Comparison of ENCODE assay signal across 18 cellular contexts in the genomic region with DNA sequence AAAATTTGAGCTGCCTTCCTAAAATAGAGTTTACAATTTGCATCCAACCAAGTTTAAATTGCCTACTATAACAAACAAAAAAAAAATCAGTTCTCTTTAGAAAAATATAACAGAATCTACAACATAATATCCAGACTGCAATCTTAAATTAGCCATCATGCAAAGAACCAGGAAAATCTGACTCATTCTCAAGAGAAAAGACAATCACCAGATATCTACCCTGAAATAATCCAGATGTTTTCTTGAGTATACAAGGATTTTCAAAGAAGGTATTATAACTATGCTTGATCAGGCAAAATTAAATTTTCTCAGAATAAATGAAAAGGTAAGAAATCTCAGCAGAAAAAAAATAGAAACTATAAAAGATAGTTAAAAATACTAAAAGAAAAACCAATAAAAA.
A peak's percentile ranks its signal among the peaks of the same experiment; 100 is the strongest.
DNase-seq lines count a peak whose midpoint lies in the region; ATAC-seq, FAIRE-seq and TF ChIP-seq lines count a peak whose summit lies in the region.
"Had no signal": no experiment of that assay in that cellular context is flagged by ENCODE, and none has a peak within 500 bp of the region (broad histone marks: within the 10 kb centered on the region; RNA-seq: fewer than 3 reads in every experiment).

No MANE protein-coding gene starts in this region.

- ATAC-seq in pancreas (no peak), GM19395 (IDR thresholded peaks at IDR 0.05; ENCODE audit: unreplicated experiment) (no peak), GM19328 (IDR thresholded peaks at IDR 0.05; ENCODE audit: unreplicated experiment) (no peak)
- ATAC-seq: GM12878 had no signal

- H3K27ac ChIP-seq in SK-N-SH (ENCODE audit: low read depth in 2 of 2, low read length in 1 of 2) (peak overlapping the region in 1 of 2 experiments; percentile 55; a peak in 1 of 4 replicates), pancreas (no peak overlapping the region), breast epithelium (no peak overlapping the region)
- H3K27ac ChIP-seq: HL-60 had no signal

- H4K20me1 ChIP-seq in SK-N-SH (ENCODE audit: insufficient read depth) = no peaks in the 10 kb centered on the region

- H3K27me3 ChIP-seq in SK-N-SH (ENCODE audit: insufficient read depth) (no peaks in the 10 kb centered on the region), pancreas (no peaks in the 10 kb centered on the region), breast epithelium (no peaks in the 10 kb centered on the region)

- peak overlapping the region; percentile 23; the same call in 1 of the 2 replicates for H2AFZ ChIP-seq in SK-N-SH (ENCODE audit: low read depth)

- H3K36me3 ChIP-seq in SK-N-SH (replicated peaks in 1 of 2; ENCODE audit: control insufficient read depth in 1 of 2, insufficient read depth in 2 of 2, low read length in 1 of 2) (no peaks in the 10 kb centered on the region), pancreas (no peaks in the 10 kb centered on the region), breast epithelium (no peaks in the 10 kb centered on the region)

- TF ChIP-seq CTCF in SK-N-SH (IDR thresholded peaks at IDR 0.05) (no peak), fibroblast of the aortic adventitia (IDR thresholded peaks at IDR 0.05; ENCODE audit: insufficient read depth, low read length) (no peak), pancreas (IDR thresholded peaks at IDR 0.05) (no peak), breast epithelium (IDR thresholded peaks at IDR 0.05) (no peak), lower leg skin (IDR thresholded peaks at IDR 0.05) (no peak)

- TF ChIP-seq EP300 in SK-N-SH (IDR thresholded peaks at IDR 0.05; ENCODE audit: borderline replicate concordance in 1 of 2, low read depth in 1 of 2, low read length in 1 of 2) = no peak

- no peak overlapping the region for H3K9ac ChIP-seq in SK-N-SH

- H3K4me1 ChIP-seq in SK-N-SH (ENCODE audit: control insufficient read depth in 1 of 2, insufficient read depth in 2 of 2, low read depth in 1 of 2, low read length in 1 of 2) = peaks cover 0 to 24% of the 10 kb centered on the region in 2 experiments; a peak in 2 of 4 replicates
- no peaks in the 10 kb centered on the region for H3K4me1 ChIP-seq in pancreas
- H3K4me1 ChIP-seq in breast epithelium = no peaks in the 10 kb centered on the region

- intact Hi-C loops in pancreas (cut with DNase I) = no loop called here
- intact Hi-C loops in breast epithelium (cut with DNase I; ENCODE audit: low total_unique reads) = no loop called here
- intact Hi-C loops in lower leg skin (cut with DNase I; ENCODE audit: low total_unique reads) = no loop called here

- H3K9me3 ChIP-seq in SK-N-SH = no peaks in the 10 kb centered on the region
- no peaks in the 10 kb centered on the region for H3K9me3 ChIP-seq in pancreas
- no peaks in the 10 kb centered on the region for H3K9me3 ChIP-seq in breast epithelium

- no peak overlapping the region for H3K4me2 ChIP-seq in SK-N-SH

- TF ChIP-seq POLR2A in breast epithelium (IDR thresholded peaks at IDR 0.05) (no peak), lower leg skin (IDR thresholded peaks at IDR 0.05) (no peak)

- CTCF ChIA-PET in SK-N-SH (lab: Yijun Ruan, JAX) = interaction anchor here (0.9 to 1.1 kb wide), 2 partner anchors 14 to 1296 kb away, joined by 3 to 5 read pairs; no protein-coding TSS in a partner anchor

- TF ChIP-seq RAD21 in SK-N-SH (IDR thresholded peaks at IDR 0.05; ENCODE audit: low read length) = no peak

- no peak overlapping the region for H3K4me3 ChIP-seq in SK-N-SH (ENCODE audit: low read depth in 2 of 2, low read length in 1 of 2)
- H3K4me3 ChIP-seq in fibroblast of the aortic adventitia (ENCODE audit: low read depth, low read length) = no peak overlapping the region
- H3K4me3 ChIP-seq in pancreas = no peak overlapping the region
- no peak overlapping the region for H3K4me3 ChIP-seq in breast epithelium
- no peak overlapping the region for H3K4me3 ChIP-seq in lower leg skin (ENCODE audit: low read depth, poor library complexity, severe bottlenecking)
- H3K4me3 ChIP-seq: GM12878 had no signal

- no peaks in the 10 kb centered on the region for H3K9me2 ChIP-seq in SK-N-SH

- no peak for DNase-seq in SK-N-SH
- DNase-seq in dermis blood vessel endothelial cell = peak; percentile 2
- peak; percentile 84 for DNase-seq in fibroblast of the aortic adventitia (ENCODE audit: low read depth)
- no peak for DNase-seq in pancreas
- DNase-seq in breast epithelium (ENCODE audit: low spot score in 2 of 2) = no peak
- DNase-seq in lower leg skin (ENCODE audit: low spot score in 2 of 2) = no peak
- DNase-seq: C1 segment of cervical spinal cord; Calu3; CD4-positive, alpha-beta T cell; DMS 273 treated with DMSO at 0.1 percent for 48 hours; GOT3; H9 had no signal

- FAIRE-seq in pancreas (lab: Jason Lieb, UNC) = peak; percentile 39
- FAIRE-seq: A204.1, GM12878, GM18507 had no signal

- POLR2A ChIA-PET in SK-N-SH (lab: Yijun Ruan, JAX) = no interaction called here

- H3K79me2 ChIP-seq in SK-N-SH (ENCODE audit: insufficient read depth) = no peaks in the 10 kb centered on the region

- no peaks in the 10 kb centered on the region for H3F3A ChIP-seq in SK-N-SH (replicated peaks; ENCODE audit: insufficient read depth)

TF ChIP-seq in SK-N-SH, 30 proteins besides CTCF, POLR2A, EP300 and RAD21:
- TF ChIP-seq EZH2phosphoT487 (IDR thresholded peaks at IDR 0.05; ENCODE audit: borderline replicate concordance, low read depth) (no peak), USF1 (IDR thresholded peaks at IDR 0.05; ENCODE audit: borderline replicate concordance, low read depth) (no peak), JUND (IDR thresholded peaks at IDR 0.05) (no peak), TEAD4 (IDR thresholded peaks at IDR 0.05; ENCODE audit: borderline replicate concordance, insufficient read depth) (no peak), TCF12 (IDR thresholded peaks at IDR 0.05) (peak; percentile 32; the same call in 1 of the 2 replicates), POLR2AphosphoS5 (IDR thresholded peaks at IDR 0.05; ENCODE audit: low read depth, low read length) (no peak), NFIC (IDR thresholded peaks at IDR 0.05; ENCODE audit: borderline replicate concordance) (no peak), MAX (IDR thresholded peaks at IDR 0.05; ENCODE audit: low read depth) (no peak), SIN3A (IDR thresholded peaks at IDR 0.05; ENCODE audit: borderline replicate concordance, low read depth, low read length) (no peak)

Comparison
In these comparisons a context has a peak if more than half of its experiments do, and no peak if none do; other contexts are left out.
1. DNase-seq: peak in dermis blood vessel endothelial cell (single experiment) and fibroblast of the aortic adventitia (single experiment); none in SK-N-SH (single experiment), pancreas (0 of 6), breast epithelium (0 of 2) and lower leg skin (0 of 2).